16 cellular contexts compared by ENCODE assay signal in genomic region chr12:48869191-48869590, GRCh38. TPM values are rescaled to one million over a fixed set of nuclear protein-coding genes. Genes with fewer than 3 reads are reported as not detected.
DNase-seq lines count a peak whose midpoint lies in the region; ATAC-seq, FAIRE-seq and TF ChIP-seq lines count a peak whose summit lies in the region.
"Had no signal": no experiment of that assay in that cellular context is flagged by ENCODE, and none has a peak within 500 bp of the region (broad histone marks: within the 10 kb centered on the region; RNA-seq: fewer than 3 reads in every experiment).

No MANE protein-coding gene starts in this region.

- H3K9me3 Mint-ChIP-seq in progenitor cell of endocrine pancreas (ENCODE audit: low read depth): no peaks in the 10 kb centered on the region
- H3K9me3 Mint-ChIP-seq: CD8-positive, alpha-beta memory T cell; HFFc6 had no signal

- intact Hi-C loops in left cardiac atrium (cut with DNase I): no loop called here

- no peaks in the 10 kb centered on the region for H3K36me3 Mint-ChIP-seq in progenitor cell of endocrine pancreas (ENCODE audit: insufficient read depth)

- peaks cover 33% of the 10 kb centered on the region for H3K4me1 ChIP-seq in A549
- H3K4me1 ChIP-seq: BE2C had no signal

- H3K9me3 ChIP-seq in A549: no peaks in the 10 kb centered on the region
- H3K9me3 ChIP-seq: BE2C had no signal

- no peak for TF ChIP-seq POLR2A in A549 (IDR thresholded peaks at IDR 0.05; ENCODE audit: low read length)

- H3K4me3 Mint-ChIP-seq in progenitor cell of endocrine pancreas (ENCODE audit: low read depth): no peak overlapping the region
- H3K4me3 Mint-ChIP-seq: CD8-positive, alpha-beta memory T cell; HFFc6 had no signal

- CTCF ChIA-PET in A549 (lab: Yijun Ruan, JAX): interaction anchor here (0.7 to 33.1 kb wide), 9 partner anchors 7 to 250 kb away, joined by 3 to 1365 read pairs (median 6); partner anchors contain the start of genes DDX23, FKBP11, RND1 and WNT1

- H3K4me3 ChIP-seq in A549: no peak overlapping the region

- no peak overlapping the region for H3K4me2 ChIP-seq in A549

- no peaks in the 10 kb centered on the region for H3K27me3 Mint-ChIP-seq in progenitor cell of endocrine pancreas

- ATAC-seq in A549: no peak
- no peak for ATAC-seq in GM19467 (IDR thresholded peaks at IDR 0.05; ENCODE audit: unreplicated experiment)
- no peak for ATAC-seq in left cardiac atrium

- H3K27ac ChIP-seq in A549 (peak overlapping the region; percentile 85 to 86), VCaP (peak overlapping the region; percentile 72)
- H3K27ac ChIP-seq: HL-60 had no signal

- H3K4me1 Mint-ChIP-seq in progenitor cell of endocrine pancreas (ENCODE audit: low read depth): peaks cover 17% of the 10 kb centered on the region

- H3K27ac Mint-ChIP-seq in progenitor cell of endocrine pancreas: peak overlapping the region; percentile 59
- H3K27ac Mint-ChIP-seq: HFFc6 had no signal

- TF ChIP-seq CTCF in A549 (IDR thresholded peaks at IDR 0.05): no peak
- TF ChIP-seq CTCF in VCaP (conservative IDR thresholded peaks at IDR 0.05): no peak
- TF ChIP-seq CTCF in progenitor cell of endocrine pancreas (IDR thresholded peaks at IDR 0.05; ENCODE audit: unreplicated experiment): no peak

- DNase-seq in A549 (ENCODE audit: low read depth in 1 of 2, low spot score in 1 of 2) (no peak), midbrain (lab: John Stamatoyannopoulos, UW) (peak; percentile 36), progenitor cell of endocrine pancreas (ENCODE audit: low spot score, unreplicated experiment) (no peak), iPS-NIHi11 (ENCODE audit: low spot score) (no peak), dedifferentiated amniotic fluid mesenchymal stem cell (ENCODE audit: extremely low spot score) (no peak), left cardiac atrium (no peak)
- DNase-seq: BE2C; CD8-positive, alpha-beta memory T cell; DMS53; HCEC 1CT; HFFc6 had no signal

- TF ChIP-seq EP300 in A549 (IDR thresholded peaks at IDR 0.05): no peak

- 77% methylated on average over 2 of the region's 2 CpGs for WGBS in A549 (ENCODE audit: missing lambda C conversion rate)

- no peak for TF ChIP-seq RAD21 in A549 (conservative IDR thresholded peaks at IDR 0.05 in 1 of 2, IDR thresholded peaks at IDR 0.05 in 1 of 2)

- POLR2A ChIA-PET in A549 (lab: Yijun Ruan, JAX): no interaction called here

- FAIRE-seq in A549 (lab: Jason Lieb, UNC): no peak
- FAIRE-seq: A204.1, GM19239 had no signal

TF ChIP-seq in A549, 52 proteins besides CTCF, POLR2A, EP300 and RAD21:
- TF ChIP-seq, protein P1, sequence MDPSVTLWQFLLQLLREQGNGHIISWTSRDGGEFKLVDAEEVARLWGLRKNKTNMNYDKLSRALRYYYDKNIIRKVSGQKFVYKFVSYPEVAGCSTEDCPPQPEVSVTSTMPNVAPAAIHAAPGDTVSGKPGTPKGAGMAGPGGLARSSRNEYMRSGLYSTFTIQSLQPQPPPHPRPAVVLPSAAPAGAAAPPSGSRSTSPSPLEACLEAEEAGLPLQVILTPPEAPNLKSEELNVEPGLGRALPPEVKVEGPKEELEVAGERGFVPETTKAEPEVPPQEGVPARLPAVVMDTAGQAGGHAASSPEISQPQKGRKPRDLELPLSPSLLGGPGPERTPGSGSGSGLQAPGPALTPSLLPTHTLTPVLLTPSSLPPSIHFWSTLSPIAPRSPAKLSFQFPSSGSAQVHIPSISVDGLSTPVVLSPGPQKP (IDR thresholded peaks at IDR 0.05; ENCODE audit: low read depth, low read length): no peak

RNA-seq across cellular contexts. Expression of gene RND1, which starts 3.5 kb away (rescaled TPM):
- 37.8 and 54.5 TPM in 2 replicates for polyA plus RNA-seq in A549 (2011; rRNA removed)
- 40.9 and 56.4 TPM in 2 replicates for polyA plus RNA-seq in A549 (2012; cell fraction: cytosol; rRNA removed)
- 52.9 and 85.6 TPM in 2 replicates for polyA plus RNA-seq in A549 (2012; cell fraction: nucleus; rRNA removed)
- 16.8 to 28.7 TPM (median 26.5 TPM) in 3 replicates for polyA plus RNA-seq in A549 (2017; fragmentation: RNase III; extraction: RNeasy Plus Mini Kit Qiagen cat#74134 plus additional on column Dnase treatment)
- polyA minus RNA-seq in A549 (2011; rRNA and poly(A)+ RNA removed): 59.3 and 68.2 TPM in 2 replicates
- total RNA-seq in progenitor cell of endocrine pancreas: 12.4 and 12.5 TPM in 2 replicates
- under 1 TPM; 0.56 to 0.79 TPM for total RNA-seq in left cardiac atrium

RNA-seq across cellular contexts. Expression of gene DDX23, which starts 17.2 kb away (rescaled TPM):
- polyA plus RNA-seq in A549 (2011; rRNA removed): 132 TPM in 2 replicates
- 96.9 and 97.8 TPM in 2 replicates for polyA plus RNA-seq in A549 (2012; cell fraction: cytosol; rRNA removed)
- 129 and 169 TPM in 2 replicates for polyA plus RNA-seq in A549 (2012; cell fraction: nucleus; rRNA removed)
- 112 to 119 TPM (median 116 TPM) in 3 replicates for polyA plus RNA-seq in A549 (2017; fragmentation: RNase III; extraction: RNeasy Plus Mini Kit Qiagen cat#74134 plus additional on column Dnase treatment)
- polyA minus RNA-seq in A549 (2011; rRNA and poly(A)+ RNA removed): 96.4 and 97.5 TPM in 2 replicates
- total RNA-seq in progenitor cell of endocrine pancreas: 116 and 129 TPM in 2 replicates
- total RNA-seq in left cardiac atrium: 10 to 100 TPM; 34.7 to 37.5 TPM

RNA-seq across cellular contexts. Expression of gene CACNB3, which starts 50.9 kb away (rescaled TPM):
- polyA plus RNA-seq in A549 (2011; rRNA removed): 12.9 and 15.4 TPM in 2 replicates
- 15.7 and 22.0 TPM in 2 replicates for polyA plus RNA-seq in A549 (2012; cell fraction: cytosol; rRNA removed)
- 46.7 and 47.9 TPM in 2 replicates for polyA plus RNA-seq in A549 (2012; cell fraction: nucleus; rRNA removed)
- polyA plus RNA-seq in A549 (2017; fragmentation: RNase III; extraction: RNeasy Plus Mini Kit Qiagen cat#74134 plus additional on column Dnase treatment): 17.2 to 25.8 TPM (median 23.9 TPM) in 3 replicates
- polyA minus RNA-seq in A549 (2011; rRNA and poly(A)+ RNA removed): 20.3 and 25.5 TPM in 2 replicates
- total RNA-seq in progenitor cell of endocrine pancreas: 72.3 and 73.9 TPM in 2 replicates
- 1 to 10 TPM; 8.8 to 9.5 TPM for total RNA-seq in left cardiac atrium

RNA-seq across cellular contexts. Expression of gene FKBP11, which starts 56.1 kb away (rescaled TPM):
- polyA plus RNA-seq in A549 (2011; rRNA removed): 50.9 and 61.9 TPM in 2 replicates
- polyA plus RNA-seq in A549 (2012; cell fraction: cytosol; rRNA removed): 39.7 and 47.3 TPM in 2 replicates
- 107 and 122 TPM in 2 replicates for polyA plus RNA-seq in A549 (2012; cell fraction: nucleus; rRNA removed)
- 41.2 to 45.5 TPM (median 42.2 TPM) in 3 replicates for polyA plus RNA-seq in A549 (2017; fragmentation: RNase III; extraction: RNeasy Plus Mini Kit Qiagen cat#74134 plus additional on column Dnase treatment)
- 38.4 and 39.2 TPM in 2 replicates for polyA minus RNA-seq in A549 (2011; rRNA and poly(A)+ RNA removed)
- 21.9 and 22.5 TPM in 2 replicates for total RNA-seq in progenitor cell of endocrine pancreas
- 10 to 100 TPM; 14.5 to 25.0 TPM for total RNA-seq in left cardiac atrium
